Comparison of ENCODE assay signal across 14 cellular contexts in genomic region chr14:59214702-59215302, GRCh38. TPM values are rescaled to one million over a fixed set of nuclear protein-coding genes. Genes with fewer than 3 reads are reported as not detected.
DNase-seq lines count a peak whose midpoint lies in the region; ATAC-seq and TF ChIP-seq lines count a peak whose summit lies in the region.
"Had no signal": no experiment of that assay in that cellular context is flagged by ENCODE, and none has a peak within 500 bp of the region (broad histone marks: within the 10 kb centered on the region; RNA-seq: fewer than 3 reads in every experiment).

No MANE protein-coding gene starts in this region.

- H3K9me3 ChIP-seq in adipocyte (ENCODE audit: control insufficient read depth, low read length) (no peaks in the 10 kb centered on the region), suprapubic skin (no peaks in the 10 kb centered on the region), aorta (ENCODE audit: control insufficient read depth, low read length) (no peaks in the 10 kb centered on the region)

- no peak overlapping the region for H3K4me3 ChIP-seq in adipocyte (ENCODE audit: low read length)
- no peak overlapping the region for H3K4me3 ChIP-seq in suprapubic skin
- no peak overlapping the region for H3K4me3 ChIP-seq in aorta (ENCODE audit: low read length in 2 of 2)

- DNase-seq in adipocyte (ENCODE audit: low read depth), result no peak
- DNase-seq in suprapubic skin (ENCODE audit: low spot score in 2 of 2), result no peak
- DNase-seq in aorta, result no peak
- no peak for DNase-seq in NOMO-1 treated with dmso at 0.1 percent for 144 hours (lab: John Stamatoyannopoulos, UW; ENCODE audit: unreplicated experiment)
- DNase-seq: activated T-cell treated with anti-CD3 and anti-CD28 coated beads, Interleukin-2, amount 50 U/mL, for 48 hours; DMS 273 treated with DMSO at 0.1 percent for 48 hours; KG1; kidney; NCI-H2227 treated with DMSO at 0.1 percent for 48 hours; stimulated activated CD4-positive, alpha-beta T cell treated with anti-CD3 and anti-CD28 coated beads, Interleukin-4, amount 100 ng/mL, for 1 hour had no signal

- H3K27ac ChIP-seq in suprapubic skin (peak overlapping the region; percentile 63), aorta (ENCODE audit: low read depth in 1 of 2, low read length in 2 of 2) (no peak overlapping the region)

- peaks cover 41% of the 10 kb centered on the region for H3K4me1 ChIP-seq in adipocyte (ENCODE audit: control insufficient read depth, insufficient read depth, low read length)
- H3K4me1 ChIP-seq in suprapubic skin, result peaks cover 46% of the 10 kb centered on the region
- H3K4me1 ChIP-seq in aorta (ENCODE audit: control insufficient read depth in 1 of 2, insufficient read depth in 2 of 2, low read length in 2 of 2), result peaks cover 16 to 26% of the 10 kb centered on the region in 2 donors

- no peaks in the 10 kb centered on the region for H3K36me3 ChIP-seq in adipocyte (ENCODE audit: control insufficient read depth, insufficient read depth, low read length, severe bottlenecking)
- no peaks in the 10 kb centered on the region for H3K36me3 ChIP-seq in suprapubic skin
- H3K36me3 ChIP-seq in aorta (ENCODE audit: control insufficient read depth in 1 of 2, insufficient read depth in 2 of 2, low read length in 1 of 2), result no peaks in the 10 kb centered on the region

- TF ChIP-seq POLR2A in suprapubic skin (IDR thresholded peaks at IDR 0.05), result no peak

- intact Hi-C loops in aorta (cut with DNase I), result loop anchor here in 1 of 2 donors (5.0 kb wide), 1 partner anchor 37 kb away; no protein-coding TSS in a partner anchor

- WGBS in suprapubic skin, result 84% methylated on average over 3 of the region's 3 CpGs
- WGBS in aorta, 2 donors, result 66 to 75% methylated on average over 3 of the region's 3 CpGs

- no peaks in the 10 kb centered on the region for H3K27me3 ChIP-seq in adipocyte (replicated peaks; ENCODE audit: control insufficient read depth, insufficient read depth, low read length)
- H3K27me3 ChIP-seq in suprapubic skin, result no peaks in the 10 kb centered on the region
- no peaks in the 10 kb centered on the region for H3K27me3 ChIP-seq in aorta (ENCODE audit: control insufficient read depth in 1 of 2, insufficient read depth in 2 of 2, low read length in 1 of 2)

- ATAC-seq in GM19043 (IDR thresholded peaks at IDR 0.05; ENCODE audit: low read depth, unreplicated experiment) (peak; percentile 51), HG02623 (IDR thresholded peaks at IDR 0.05; ENCODE audit: unreplicated experiment) (peak; percentile 66), aorta (ENCODE audit: low FRiP score) (no peak), esophagus mucosa (no peak)
- ATAC-seq: WTC11 had no signal

- TF ChIP-seq CTCF in suprapubic skin (IDR thresholded peaks at IDR 0.05), result no peak

- no peak for TF ChIP-seq EP300 in suprapubic skin (IDR thresholded peaks at IDR 0.05)

- H3K9ac ChIP-seq in adipocyte (ENCODE audit: low read length), result peak overlapping the region; percentile 62

RNA-seq across cellular contexts. Expression of gene DAAM1, which starts 26.3 kb away (rescaled TPM):
- total RNA-seq in suprapubic skin, result 100 to 1,000 TPM; 103 to 196 (median 171) TPM
- total RNA-seq in aorta, result 10 to 100 TPM; 83.7 to 93.3 TPM
- polyA plus RNA-seq in aorta, result 10 to 100 TPM; 10.4 to 38.0 TPM
- total RNA-seq in esophagus mucosa, result 67.4 TPM

Comparison
In these comparisons a context has a peak if more than half of its experiments do, and no peak if none do; other contexts are left out.
1. ATAC-seq: peak in GM19043 (single experiment) and HG02623 (single experiment); none in aorta (single experiment) and esophagus mucosa (single experiment).